Comparison of ENCODE assay signal across 8 cellular contexts in genomic region chr12:45989857-45990467, GRCh38. TPM values are rescaled to one million over a fixed set of nuclear protein-coding genes. Genes with fewer than 3 reads are reported as not detected.
A peak's percentile ranks its signal among the peaks of the same experiment; 100 is the strongest.
DNase-seq lines count a peak whose midpoint lies in the region; ATAC-seq lines count a peak whose summit lies in the region.

No MANE protein-coding gene starts in this region.

- ATAC-seq in GM21529 (IDR thresholded peaks at IDR 0.05; ENCODE audit: unreplicated experiment) = peak; percentile 26

- DNase-seq in EH (ENCODE audit: low read depth) (peak; percentile 75), HuH-7.5 (ENCODE audit: low spot score) (peak; percentile 25), T-helper 22 cell (ENCODE audit: low read depth) (peak; percentile 36), astrocyte of the hippocampus (ENCODE audit: low read depth, low spot score) (peak; percentile 70), iPS-NIHi7 (ENCODE audit: extremely low spot score) (peak; percentile 20), cerebellum (ENCODE audit: low spot score) (no peak)
- peak; percentile 24 to 43 for DNase-seq in stimulated activated CD4-positive, alpha-beta T cell treated with anti-CD3 and anti-CD28 coated beads, Interleukin-12 subunit alpha, Interleukin-12 subunit beta, amount 100 ng/mL, for 24 hours (ENCODE audit: low read depth in 2 of 2)

RNA-seq across cellular contexts. Expression of gene SCAF11, which starts 0.4 kb away (rescaled TPM):
- 101 TPM for total RNA-seq in cerebellum
